ENCODE assay signal across 23 cellular contexts in genomic region chr2:137939026-137939425, GRCh38. TPM values are rescaled to one million over a fixed set of nuclear protein-coding genes. Genes with fewer than 3 reads are reported as not detected.
DNase-seq lines count a peak whose midpoint lies in the region; ATAC-seq, FAIRE-seq and TF ChIP-seq lines count a peak whose summit lies in the region.
"Had no signal": no experiment of that assay in that cellular context is flagged by ENCODE, and none has a peak within 500 bp of the region (broad histone marks: within the 10 kb centered on the region; RNA-seq: fewer than 3 reads in every experiment).

No MANE protein-coding gene starts in this region.

- no peaks in the 10 kb centered on the region for H3F3A ChIP-seq in GM23338 (replicated peaks; ENCODE audit: low read depth)

- H3K9me2 ChIP-seq in GM23338 (ENCODE audit: insufficient read depth) = 0 out of 2 replicates have a peak, but pooled peaks cover 3% of the 10 kb centered on the region

- no peak overlapping the region for H3K27ac ChIP-seq in GM23338 (ENCODE audit: low read depth)
- H3K27ac ChIP-seq in tibial artery = no peak overlapping the region
- H3K27ac ChIP-seq: BLaER1 had no signal

- H3K36me3 Mint-ChIP-seq in GM23338 (ENCODE audit: low read depth) = no peaks in the 10 kb centered on the region

- H3K36me3 ChIP-seq in GM23338 (ENCODE audit: insufficient read depth) (no peaks in the 10 kb centered on the region), tibial artery (no peaks in the 10 kb centered on the region)
- H3K36me3 ChIP-seq: BLaER1, MG63 had no signal

- no peaks in the 10 kb centered on the region for H3K4me1 Mint-ChIP-seq in GM23338

- H3K9me3 Mint-ChIP-seq in GM23338 = no peaks in the 10 kb centered on the region

- no peaks in the 10 kb centered on the region for H3K9me3 ChIP-seq in tibial artery
- H3K9me3 ChIP-seq: BLaER1, MG63 had no signal

- H3K27me3 Mint-ChIP-seq in GM23338 (ENCODE audit: insufficient read depth, low read depth, poor library complexity) = no peaks in the 10 kb centered on the region

- H3K4me3 Mint-ChIP-seq in GM23338 = no peak overlapping the region
- H3K4me3 Mint-ChIP-seq: CD4-positive, alpha-beta T cell had no signal

- no peak overlapping the region for H3K27ac Mint-ChIP-seq in GM23338
- H3K27ac Mint-ChIP-seq: CD4-positive, alpha-beta T cell had no signal

- TF ChIP-seq CTCF in GM23338 (conservative IDR thresholded peaks at IDR 0.05; ENCODE audit: low read depth in 2 of 2) (no peak), fibroblast of pulmonary artery (IDR thresholded peaks at IDR 0.05; ENCODE audit: low read length, missing control alignments) (no peak), tibial artery (IDR thresholded peaks at IDR 0.05) (no peak)

- no peak for ATAC-seq in GM23338

- H3K4me1 ChIP-seq in GM23338 (ENCODE audit: insufficient read depth) (no peaks in the 10 kb centered on the region), tibial artery (peaks cover 0 to 15% (median 6%) of the 10 kb centered on the region in 4 donors)
- H3K4me1 ChIP-seq: BLaER1 had no signal

- H3K27me3 ChIP-seq in GM23338 (ENCODE audit: insufficient read depth) = no peaks in the 10 kb centered on the region
- H3K27me3 ChIP-seq in tibial artery = no peaks in the 10 kb centered on the region
- H3K27me3 ChIP-seq: BLaER1, MG63 had no signal

- peak; percentile 21 for DNase-seq in NCI-H146 (lab: John Stamatoyannopoulos, UW)
- no peak for DNase-seq in NCI-H146 treated with DMSO at 0.1 percent for 48 hours (lab: John Stamatoyannopoulos, UW; ENCODE audit: unreplicated experiment)
- no peak for DNase-seq in GM23338 (ENCODE audit: low spot score)
- DNase-seq in fibroblast of pulmonary artery (ENCODE audit: low read depth) = peak; percentile 42
- DNase-seq in Ammon's horn (ENCODE audit: low spot score) = no peak
- no peak for DNase-seq in tibial artery
- no peak for DNase-seq in posterior cingulate gyrus
- DNase-seq: 8988T; CD4-positive, alpha-beta T cell; KG1; MG63; NCI-H1092; NCI-H1417 treated with DMSO at 0.1 percent for 48 hours; NCI-H1930; NCI-H446 treated with DMSO at 0.1 percent for 48 hours; Right ventricle myocardium superior; RPMI8226 had no signal

- H4K20me1 ChIP-seq in GM23338 (replicated peaks; ENCODE audit: insufficient read depth) = no peaks in the 10 kb centered on the region; the same call in 1 of the 2 replicates
- H4K20me1 ChIP-seq: BLaER1 had no signal

- no peak overlapping the region for H3K4me2 ChIP-seq in GM23338
- H3K4me2 ChIP-seq: BLaER1 had no signal

- no peaks in the 10 kb centered on the region for H3K79me2 ChIP-seq in GM23338 (replicated peaks; ENCODE audit: insufficient read depth)

- peak; percentile 80 for FAIRE-seq in TTC549 (lab: Jason Lieb, UNC)
- FAIRE-seq: G401.6, H54 had no signal

- intact Hi-C loops in tibial artery (cut with DNase I; ENCODE audit: low total_unique reads) = no loop called here
- intact Hi-C loops in posterior cingulate gyrus (cut with DNase I) = no loop called here

- H3K4me3 ChIP-seq in GM23338 (no peak overlapping the region), fibroblast of pulmonary artery (replicated peaks; ENCODE audit: low read depth, low read length) (no peak overlapping the region), tibial artery (no peak overlapping the region)
- H3K4me3 ChIP-seq: BLaER1, MG63 had no signal

- H2AFZ ChIP-seq in GM23338 = 0 out of 2 replicates have a peak overlapping the region, but pooled peaks have one; percentile 56

TF ChIP-seq in GM23338, 12 proteins besides CTCF, POLR2A, EP300 and RAD21:
- TF ChIP-seq NANOG (IDR thresholded peaks at IDR 0.05; ENCODE audit: borderline replicate concordance) (no peak), ETS1 (IDR thresholded peaks at IDR 0.05) (no peak), EZH2phosphoT487 (IDR thresholded peaks at IDR 0.05; ENCODE audit: unreplicated experiment) (no peak), ZNF114 (CRISPR knock-in tag; IDR thresholded peaks at IDR 0.05) (no peak), CREB1 (CRISPR knock-in tag; IDR thresholded peaks at IDR 0.05; ENCODE audit: low read depth) (no peak), ZNF462 (CRISPR knock-in tag; IDR thresholded peaks at IDR 0.05) (no peak), EZH2 (IDR thresholded peaks at IDR 0.05; ENCODE audit: low read depth, unreplicated experiment) (no peak), STAT1 (IDR thresholded peaks at IDR 0.05; ENCODE audit: unreplicated experiment) (no peak)
TF ChIP-seq in GM23338: peak in this region for 0.

RNA-seq across cellular contexts. Expression of gene HNMT, which starts 25.2 kb away (rescaled TPM):
- total RNA-seq in GM23338 (2014; rRNA removed; shearing (Covaris generic)) = 3.4 and 5.7 TPM in 2 replicates
- 3.1 and 3.3 TPM in 2 replicates for polyA plus RNA-seq in GM23338 (2016; fragmentation: Nextera tagmentation; extraction: Ambion mirVana)
- total RNA-seq: HT1080; T-helper 1 cell treated with Interleukin-12 subunit alpha and Interleukin-12 subunit beta and Interleukin-4 antibody, amounts not matched to agents 30 ng/mL and 1 ng/mL, for 36 hours had no signal

Comparison
In these comparisons a context has a peak if more than half of its experiments do, and no peak if none do; other contexts are left out.
1. DNase-seq: peak in NCI-H146 (single experiment) and fibroblast of pulmonary artery (single experiment); none in NCI-H146 treated with DMSO at 0.1 percent for 48 hours (single experiment), GM23338 (single experiment), Ammon's horn (single experiment), tibial artery (0 of 2) and posterior cingulate gyrus (0 of 10).